ENCODE assay signal across 4 cellular contexts in the genomic region with DNA sequence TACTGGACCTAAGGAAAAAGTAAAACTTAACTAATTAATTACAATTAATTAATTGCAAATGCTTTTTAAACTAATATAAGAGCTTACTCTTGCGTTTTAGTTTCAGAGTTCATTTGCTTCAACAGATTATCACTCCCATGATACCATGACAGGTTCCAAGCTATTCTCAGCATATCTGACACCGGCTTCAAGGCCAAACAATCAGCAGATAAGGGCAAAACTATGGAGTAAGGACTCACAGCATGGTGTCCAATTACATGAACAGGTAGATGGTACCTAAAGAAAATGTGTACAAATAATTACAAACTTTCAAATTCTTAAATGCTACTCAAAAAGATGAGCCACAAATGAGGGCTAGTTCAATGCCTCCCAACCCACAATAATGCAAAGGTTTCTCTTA.
"Had no signal": no experiment of that assay in that cellular context is flagged by ENCODE, and none has a peak within 500 bp of the region (broad histone marks: within the 10 kb centered on the region; RNA-seq: fewer than 3 reads in every experiment).

No MANE protein-coding gene starts in this region.

- H3K4me3 ChIP-seq: GM23338 had no signal

- ATAC-seq: GM23338 had no signal

- DNase-seq: H9, HCEC 1CT, KBM-7 had no signal

- H3K4me2 ChIP-seq: GM23338 had no signal
